ENCODE assay signal across 8 cellular contexts in genomic region chr10:26448706-26449435, GRCh38. TPM values are rescaled to one million over a fixed set of nuclear protein-coding genes. Genes with fewer than 3 reads are reported as not detected.
DNase-seq lines count a peak whose midpoint lies in the region; ATAC-seq and TF ChIP-seq lines count a peak whose summit lies in the region.

No MANE protein-coding gene starts in this region.

- BruUV-seq in mammary epithelial cell (replicated peaks; lab: Mats Ljungman, UMichigan) = no TSS peak

- no peaks in the 10 kb centered on the region for H3K79me2 ChIP-seq in mammary epithelial cell (ENCODE audit: insufficient read depth, low read length)

- peak; percentile 75 for ATAC-seq in HG03025 (IDR thresholded peaks at IDR 0.05; ENCODE audit: low FRiP score, unreplicated experiment)
- ATAC-seq in naive B cell (ENCODE audit: low read depth in 2 of 2) = peak; percentile 94 to 95
- ATAC-seq in left lobe of liver = no peak

- peaks cover 61 to 89% (median 82%) of the 10 kb centered on the region in 3 donors for H3K4me1 Mint-ChIP-seq in naive B cell

- intact Hi-C loops in mammary epithelial cell (cut with micrococcal nuclease) = no loop called here

- H4K20me1 ChIP-seq in mammary epithelial cell (ENCODE audit: insufficient read depth, low read length) = no peaks in the 10 kb centered on the region

- H3K9me3 ChIP-seq in mammary epithelial cell (replicated peaks; ENCODE audit: insufficient read depth, low read length) = peaks cover 8% of the 10 kb centered on the region

- CTCF ChIA-PET in mammary epithelial cell (lab: Charles Lee; ENCODE audit: low non-redundant PET) = no interaction called here

- in situ Hi-C loops in mammary epithelial cell (cut with MboI; ENCODE audit: low sequenced_read_pairs in 2 of 2) = no loop called here

- H3K27ac ChIP-seq in mammary epithelial cell (ENCODE audit: insufficient read depth, low read depth, low read length) = no peak overlapping the region

- no peak overlapping the region for H2AFZ ChIP-seq in mammary epithelial cell (ENCODE audit: low read depth, low read length)

- peaks cover 0 to 5% (median 0%) of the 10 kb centered on the region in 7 donors for H3K9me3 Mint-ChIP-seq in naive B cell

- no peaks in the 10 kb centered on the region for H3K4me1 ChIP-seq in mammary epithelial cell (ENCODE audit: insufficient read depth, low read length)

- H3K9ac ChIP-seq in mammary epithelial cell (ENCODE audit: insufficient read depth, low read length) = no peak overlapping the region

- H3K27me3 Mint-ChIP-seq in naive B cell = no peaks in the 10 kb centered on the region

- H3K4me2 ChIP-seq in mammary epithelial cell (ENCODE audit: insufficient read depth, low read depth, low read length) = no peak overlapping the region

- H3K36me3 ChIP-seq in mammary epithelial cell (ENCODE audit: insufficient read depth, low read length) = no peaks in the 10 kb centered on the region

- peak overlapping the region; percentile 63 to 84 (median 74) for H3K4me3 Mint-ChIP-seq in naive B cell

- H3K27ac Mint-ChIP-seq in naive B cell = peak overlapping the region; percentile 96 to 99 (median 98)

- DNase-seq in GM19240 (ENCODE audit: insufficient read length, low spot score) (peak; percentile 37), T-helper 9 cell (peak; percentile 60), naive B cell (peak; percentile 87), mammary epithelial cell (no peak), left lobe of liver (ENCODE audit: low spot score) (no peak), DMS79 (lab: John Stamatoyannopoulos, UW) (no peak), NCI-H128 (lab: John Stamatoyannopoulos, UW; ENCODE audit: unreplicated experiment) (no peak)

- TF ChIP-seq CTCF in mammary epithelial cell (conservative IDR thresholded peaks at IDR 0.05 in 1 of 2, IDR thresholded peaks at IDR 0.05 in 1 of 2; ENCODE audit: extremely low read depth in 1 of 2, insufficient read depth in 1 of 2, low read depth in 1 of 2, low read length in 2 of 2) = no peak

- 50% methylated on average over 8 of the region's 8 CpGs for WGBS in mammary epithelial cell (ENCODE audit: low coverage, missing lambda C conversion rate)

- dilution Hi-C loops in mammary epithelial cell (cut with HindIII; ENCODE audit: low sequenced_read_pairs) = no loop called here

- peaks cover 17 to 24% of the 10 kb centered on the region in 2 donors for H3K36me3 Mint-ChIP-seq in naive B cell

- no peak overlapping the region for H3K4me3 ChIP-seq in mammary epithelial cell (replicated peaks in 1 of 3; ENCODE audit: insufficient read depth in 1 of 3, low read depth in 2 of 3, low read length in 3 of 3)

- no peaks in the 10 kb centered on the region for H3K27me3 ChIP-seq in mammary epithelial cell (ENCODE audit: insufficient read depth, low read length)

RNA-seq across cellular contexts. Expression of gene APBB1IP, which starts 10.7 kb away (rescaled TPM):
- polyA plus RNA-seq in naive B cell (ENCODE audit: low read depth in 6 of 6) (10 to 100 TPM; 40.1 to 76.1 (median 45.0) TPM), mammary epithelial cell (not detected)
- total RNA-seq in mammary epithelial cell (not detected), left lobe of liver (16.1 TPM)
- not detected for polyA minus RNA-seq in mammary epithelial cell

Comparison
In these comparisons a context has a peak if more than half of its experiments do, and no peak if none do; other contexts are left out.
1. DNase-seq: peak in GM19240 (single experiment), T-helper 9 cell (single experiment) and naive B cell (single experiment); none in mammary epithelial cell (single experiment), left lobe of liver (single experiment), DMS79 (single experiment) and NCI-H128 (single experiment).
2. RNA of gene APBB1IP, which starts 10.7 kb away (total RNA-seq): 16.1 TPM in left lobe of liver (single experiment); not detected in mammary epithelial cell; every median in the first group is over 10 times any median in the second.